Comparison of ENCODE assay signal across 33 cellular contexts in the genomic region with DNA sequence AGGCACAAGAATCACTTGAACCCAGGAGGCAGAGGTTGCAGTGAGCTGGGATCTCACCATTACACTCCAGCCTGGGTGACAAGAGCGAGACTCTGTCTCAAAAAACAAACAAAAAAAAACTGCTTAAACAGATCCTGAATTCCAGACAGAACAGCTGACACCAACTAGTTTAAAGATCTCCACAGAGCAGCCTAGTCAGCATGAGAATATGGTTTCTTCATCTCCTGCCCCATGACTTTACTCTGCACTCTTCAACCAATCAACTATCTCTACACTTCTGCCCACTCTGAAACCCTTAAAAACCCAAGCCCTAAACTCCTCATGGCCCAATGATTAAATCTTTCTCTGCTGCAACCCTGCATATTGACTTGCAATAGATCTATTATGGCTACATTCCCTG.
"Had no signal": no experiment of that assay in that cellular context is flagged by ENCODE, and none has a peak within 500 bp of the region (broad histone marks: within the 10 kb centered on the region; RNA-seq: fewer than 3 reads in every experiment).

No MANE protein-coding gene starts in this region.

- ATAC-seq: activated CD8-positive, alpha-beta T cell treated with anti-CD3 and anti-CD28 coated beads for 36 hours; activated T-cell treated with anti-CD3 and anti-CD28 coated beads, Interleukin-2, amount 50 U/mL, for 72 hours; activated T-helper 17 cell treated with anti-CD3 and anti-CD28 coated beads, Interleukin-2, amount 50 U/mL, for 72 hours had no signal

- H3K27ac Mint-ChIP-seq: activated CD4-positive, alpha-beta T cell treated with anti-CD3 and anti-CD28 coated beads, Interleukin-2, amount 10 ng/mL, durations not matched to agents 24 days and 14 days; activated CD8-positive, alpha-beta T cell treated with anti-CD3 and anti-CD28 coated beads for 36 hours; activated naive CD8-positive, alpha-beta T cell treated with anti-CD3 and anti-CD28 coated beads for 36 hours; activated T-cell treated with anti-CD3 and anti-CD28 coated beads, Interleukin-2, amount 50 U/mL, for 72 hours; activated T-helper 17 cell treated with anti-CD3 and anti-CD28 coated beads, Interleukin-2, amount 50 U/mL, for 72 hours; T-helper 1 cell treated with Interleukin-12 subunit alpha and Interleukin-12 subunit beta and Interleukin-4 antibody, amounts not matched to agents 30 μg/mL and 1 μg/mL, for 36 hours; T-helper 2 cell treated with Interferon-gamma antibody and Interleukin-4, amounts not matched to agents 5 μg/mL and 100 μg/mL, for 36 hours had no signal

- H3K27me3 ChIP-seq: cardiac muscle cell, MG63, SJCRH30 had no signal

- H3K4me3 ChIP-seq: cardiac muscle cell, MG63, SJCRH30, SK-N-MC had no signal

- FAIRE-seq: TTC549 had no signal

- H3K4me3 Mint-ChIP-seq: activated CD4-positive, alpha-beta T cell treated with anti-CD3 and anti-CD28 coated beads, Interleukin-2, amount 10 ng/mL, durations not matched to agents 24 days and 14 days; activated CD8-positive, alpha-beta T cell treated with anti-CD3 and anti-CD28 coated beads for 36 hours; activated naive CD8-positive, alpha-beta T cell treated with anti-CD3 and anti-CD28 coated beads for 36 hours; activated T-cell treated with anti-CD3 and anti-CD28 coated beads, Interleukin-2, amount 50 U/mL, for 72 hours; activated T-helper 17 cell treated with anti-CD3 and anti-CD28 coated beads, Interleukin-2, amount 50 U/mL, for 72 hours; central memory CD8-positive, alpha-beta T cell; T-helper 1 cell treated with Interleukin-12 subunit alpha and Interleukin-12 subunit beta and Interleukin-4 antibody, amounts not matched to agents 30 μg/mL and 1 μg/mL, for 36 hours; T-helper 2 cell treated with Interferon-gamma antibody and Interleukin-4, amounts not matched to agents 5 μg/mL and 100 μg/mL, for 36 hours had no signal

- H3K4me1 Mint-ChIP-seq: activated T-helper 17 cell treated with anti-CD3 and anti-CD28 coated beads, Interleukin-2, amount 50 U/mL, for 72 hours; central memory CD8-positive, alpha-beta T cell had no signal

- H3K9me3 Mint-ChIP-seq: activated CD4-positive, alpha-beta T cell treated with anti-CD3 and anti-CD28 coated beads, Interleukin-2, amount 10 ng/mL, durations not matched to agents 24 days and 14 days; activated CD8-positive, alpha-beta T cell treated with anti-CD3 and anti-CD28 coated beads for 36 hours; activated T-cell treated with anti-CD3 and anti-CD28 coated beads, Interleukin-2, amount 50 U/mL, for 72 hours; activated T-helper 17 cell treated with anti-CD3 and anti-CD28 coated beads, Interleukin-2, amount 50 U/mL, for 72 hours; central memory CD8-positive, alpha-beta T cell; T-helper 1 cell treated with Interleukin-12 subunit alpha and Interleukin-12 subunit beta and Interleukin-4 antibody, amounts not matched to agents 30 μg/mL and 1 μg/mL, for 36 hours; T-helper 2 cell treated with Interferon-gamma antibody and Interleukin-4, amounts not matched to agents 5 μg/mL and 100 μg/mL, for 36 hours had no signal

- H3K36me3 Mint-ChIP-seq: activated naive CD8-positive, alpha-beta T cell treated with anti-CD3 and anti-CD28 coated beads for 36 hours had no signal

- H3K27me3 Mint-ChIP-seq: activated naive CD8-positive, alpha-beta T cell treated with anti-CD3 and anti-CD28 coated beads for 36 hours; activated T-helper 17 cell treated with anti-CD3 and anti-CD28 coated beads, Interleukin-2, amount 50 U/mL, for 72 hours; central memory CD8-positive, alpha-beta T cell had no signal

- H3K27ac ChIP-seq: cardiac muscle cell, SJCRH30 had no signal

- DNase-seq: activated CD4-positive, alpha-beta T cell treated with anti-CD3 and anti-CD28 coated beads, Interleukin-2, amount 10 ng/mL, durations not matched to agents 24 days and 14 days; activated CD4-positive, alpha-beta T cell treated with anti-CD3 and anti-CD28 coated beads, Interleukin-2, amount 50 U/mL, for 4 hours; activated CD8-positive, alpha-beta T cell treated with anti-CD3 and anti-CD28 coated beads for 36 hours; activated effector memory CD4-positive, alpha-beta T cell treated with anti-CD3 and anti-CD28 coated beads, Interleukin-2, amount 50 U/mL, for 16 hours; activated naive CD4-positive, alpha-beta T cell; activated naive CD4-positive, alpha-beta T cell treated with anti-CD3 and anti-CD28 coated beads, Interleukin-2, amount 50 U/mL, for 16 hours; activated naive CD8-positive, alpha-beta T cell treated with anti-CD3 and anti-CD28 coated beads for 36 hours; activated T-cell treated with anti-CD3 and anti-CD28 coated beads, Interleukin-2, amount 50 U/mL, for 1 hour; activated T-cell treated with anti-CD3 and anti-CD28 coated beads, Interleukin-2, amount 50 U/mL, for 72 hours; amniotic stem cell; aorta; Kasumi-1; MG63; NCI-H1048; NCI-H1105 treated with DMSO at 0.1 percent for 48 hours; NCI-H1436 treated with DMSO at 0.1 percent for 48 hours; NCI-H1694 treated with DMSO at 0.1 percent for 48 hours; NCI-H2029 treated with DMSO at 0.1 percent for 48 hours; NCI-H2107; NCI-H2171; NCI-H510A; NCI-H526; NCI-H748 treated with DMSO at 0.1 percent for 48 hours; OCI-M1; SHP77; SJCRH30 had no signal

- H3K9me3 ChIP-seq: MG63, SJCRH30 had no signal

- H3K36me3 ChIP-seq: cardiac muscle cell, MG63, SJCRH30 had no signal

- H3K4me1 ChIP-seq: SJCRH30 had no signal
